1 cellular context compared by ENCODE assay signal in genomic region chr2:16508061-16508851, GRCh38.
TF ChIP-seq lines count a peak whose summit lies in the region.

No MANE protein-coding gene starts in this region.

TF ChIP-seq in liver, 16 proteins besides CTCF, POLR2A, EP300 and RAD21 (continued from another document):
- no peak for TF ChIP-seq ZBTB33 (IDR thresholded peaks at IDR 0.05)
- no peak for TF ChIP-seq TAF1 (conservative IDR thresholded peaks at IDR 0.05)
- no peak for TF ChIP-seq MAX (IDR thresholded peaks at IDR 0.05)
- no peak for TF ChIP-seq JUND (IDR thresholded peaks at IDR 0.05)
- no peak for TF ChIP-seq HNF4G (IDR thresholded peaks at IDR 0.05)
- no peak for TF ChIP-seq SP1 (IDR thresholded peaks at IDR 0.05)
- TF ChIP-seq HNF4A (conservative IDR thresholded peaks at IDR 0.05), result no peak
- no peak for TF ChIP-seq ATF3 (IDR thresholded peaks at IDR 0.05)
- no peak for TF ChIP-seq EGR1 (IDR thresholded peaks at IDR 0.05; ENCODE audit: low read depth in 2 of 2)
